In genomic region chr1:227006397-227006796, GRCh38 we compare ENCODE assay signal across 25 cellular contexts.
A peak's percentile ranks its signal among the peaks of the same experiment; 100 is the strongest.
DNase-seq lines count a peak whose midpoint lies in the region; ATAC-seq and TF ChIP-seq lines count a peak whose summit lies in the region.
"Had no signal": no experiment of that assay in that cellular context is flagged by ENCODE, and none has a peak within 500 bp of the region (broad histone marks: within the 10 kb centered on the region; RNA-seq: fewer than 3 reads in every experiment).

No MANE protein-coding gene starts in this region.

- no peaks in the 10 kb centered on the region for H3K27me3 Mint-ChIP-seq in WTC11 (ENCODE audit: low read depth)

- H3K4me3 Mint-ChIP-seq in WTC11: no peak overlapping the region
- H3K4me3 Mint-ChIP-seq: natural killer cell had no signal

- no peak for TF ChIP-seq CTCF in WTC11 (IDR thresholded peaks at IDR 0.05)

- H3K9me3 Mint-ChIP-seq in WTC11: no peaks in the 10 kb centered on the region
- H3K9me3 Mint-ChIP-seq: natural killer cell had no signal

- ATAC-seq in GM18858 (IDR thresholded peaks at IDR 0.05; ENCODE audit: unreplicated experiment) (peak; percentile 53), GM19455 (IDR thresholded peaks at IDR 0.05; ENCODE audit: unreplicated experiment) (peak; percentile 72), HG02870 (IDR thresholded peaks at IDR 0.05; ENCODE audit: unreplicated experiment) (peak; percentile 72), WTC11 (no peak), HG03280 (IDR thresholded peaks at IDR 0.05; ENCODE audit: unreplicated experiment) (no peak), HG03439 (IDR thresholded peaks at IDR 0.05; ENCODE audit: unreplicated experiment) (no peak)
- ATAC-seq: esophagus mucosa, foreskin keratinocyte, left ventricle myocardium superior, natural killer cell had no signal

- POLR2A ChIA-PET in WTC11 (lab: Charles Lee): interaction anchor here (0.6 kb wide), 1 partner anchor 89 kb away, joined by 3 read pairs; no protein-coding TSS in a partner anchor

- CTCF ChIA-PET in WTC11 (lab: Charles Lee): no interaction called here

- DNase-seq in WTC11 (ENCODE audit: low spot score): no peak
- DNase-seq in HK-2 (ENCODE audit: unreplicated experiment): no peak
- DNase-seq: activated CD4-positive, CD25-positive, alpha-beta regulatory T cell treated with anti-CD3 and anti-CD28 coated beads, Interleukin-2, amount 50 U/mL, for 72 hours; activated CD8-positive, alpha-beta memory T cell treated with anti-CD3 and anti-CD28 coated beads for 24 hours; activated naive CD4-positive, alpha-beta T cell treated with Interleukin-2 at 50 U/mL for 16 hours; activated T-cell treated with anti-CD3 and anti-CD28 coated beads, Interleukin-2, amount 50 U/mL, for 1 hour; C1 segment of cervical spinal cord; Caco-2; DND-41; foreskin keratinocyte; left ventricle myocardium superior; midbrain; natural killer cell; NCI-H1048; NCI-H187; NCI-H226; NCI-H748 treated with DMSO at 0.1 percent for 48 hours; stimulated activated CD4-positive, alpha-beta T cell treated with anti-CD3 and anti-CD28 coated beads, Interleukin-2, amount 100 ng/mL, for 48 hours; stimulated activated naive CD4-positive, alpha-beta T cell had no signal

- H3K36me3 Mint-ChIP-seq in WTC11: peaks cover 5% of the 10 kb centered on the region
- H3K36me3 Mint-ChIP-seq: natural killer cell had no signal

- H3K4me1 Mint-ChIP-seq in WTC11: no peaks in the 10 kb centered on the region
- H3K4me1 Mint-ChIP-seq: natural killer cell had no signal

- H3K27ac Mint-ChIP-seq in WTC11: peak overlapping the region; percentile 23; the same call in 1 of the 2 replicates
- H3K27ac Mint-ChIP-seq: natural killer cell had no signal

TF ChIP-seq in WTC11, 78 proteins besides CTCF, POLR2A, EP300 and RAD21 (continues in another document):
- TF ChIP-seq AR (CRISPR knock-in tag; IDR thresholded peaks at IDR 0.05) (no peak), GRHL2 (CRISPR knock-in tag; IDR thresholded peaks at IDR 0.05; ENCODE audit: insufficient replicate concordance, severe bottlenecking) (no peak), GABPB1 (CRISPR knock-in tag; IDR thresholded peaks at IDR 0.05) (no peak), RELA (CRISPR knock-in tag; IDR thresholded peaks at IDR 0.05; ENCODE audit: borderline replicate concordance) (no peak), PRDM15 (CRISPR knock-in tag; IDR thresholded peaks at IDR 0.05) (no peak), OVOL2 (CRISPR knock-in tag; IDR thresholded peaks at IDR 0.05; ENCODE audit: borderline replicate concordance) (no peak), ZNF232 (CRISPR knock-in tag; IDR thresholded peaks at IDR 0.05) (no peak), ZBTB43 (CRISPR knock-in tag; IDR thresholded peaks at IDR 0.05) (no peak), SMAD4 (CRISPR knock-in tag; IDR thresholded peaks at IDR 0.05) (no peak), IRF2 (CRISPR knock-in tag; IDR thresholded peaks at IDR 0.05; ENCODE audit: borderline replicate concordance, low read depth) (no peak)
- TF ChIP-seq, protein P1, sequence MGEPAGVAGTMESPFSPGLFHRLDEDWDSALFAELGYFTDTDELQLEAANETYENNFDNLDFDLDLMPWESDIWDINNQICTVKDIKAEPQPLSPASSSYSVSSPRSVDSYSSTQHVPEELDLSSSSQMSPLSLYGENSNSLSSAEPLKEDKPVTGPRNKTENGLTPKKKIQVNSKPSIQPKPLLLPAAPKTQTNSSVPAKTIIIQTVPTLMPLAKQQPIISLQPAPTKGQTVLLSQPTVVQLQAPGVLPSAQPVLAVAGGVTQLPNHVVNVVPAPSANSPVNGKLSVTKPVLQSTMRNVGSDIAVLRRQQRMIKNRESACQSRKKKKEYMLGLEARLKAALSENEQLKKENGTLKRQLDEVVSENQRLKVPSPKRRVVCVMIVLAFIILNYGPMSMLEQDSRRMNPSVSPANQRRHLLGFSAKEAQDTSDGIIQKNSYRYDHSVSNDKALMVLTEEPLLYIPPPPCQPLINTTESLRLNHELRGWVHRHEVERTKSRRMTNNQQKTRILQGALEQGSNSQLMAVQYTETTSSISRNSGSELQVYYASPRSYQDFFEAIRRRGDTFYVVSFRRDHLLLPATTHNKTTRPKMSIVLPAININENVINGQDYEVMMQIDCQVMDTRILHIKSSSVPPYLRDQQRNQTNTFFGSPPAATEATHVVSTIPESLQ (CRISPR knock-in tag; IDR thresholded peaks at IDR 0.05): no peak
- TF ChIP-seq, protein P2, sequence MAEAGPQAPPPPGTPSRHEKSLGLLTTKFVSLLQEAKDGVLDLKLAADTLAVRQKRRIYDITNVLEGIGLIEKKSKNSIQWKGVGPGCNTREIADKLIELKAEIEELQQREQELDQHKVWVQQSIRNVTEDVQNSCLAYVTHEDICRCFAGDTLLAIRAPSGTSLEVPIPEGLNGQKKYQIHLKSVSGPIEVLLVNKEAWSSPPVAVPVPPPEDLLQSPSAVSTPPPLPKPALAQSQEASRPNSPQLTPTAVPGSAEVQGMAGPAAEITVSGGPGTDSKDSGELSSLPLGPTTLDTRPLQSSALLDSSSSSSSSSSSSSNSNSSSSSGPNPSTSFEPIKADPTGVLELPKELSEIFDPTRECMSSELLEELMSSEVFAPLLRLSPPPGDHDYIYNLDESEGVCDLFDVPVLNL (CRISPR knock-in tag; IDR thresholded peaks at IDR 0.05; ENCODE audit: borderline replicate concordance, low read depth): no peak
- TF ChIP-seq, protein P3, sequence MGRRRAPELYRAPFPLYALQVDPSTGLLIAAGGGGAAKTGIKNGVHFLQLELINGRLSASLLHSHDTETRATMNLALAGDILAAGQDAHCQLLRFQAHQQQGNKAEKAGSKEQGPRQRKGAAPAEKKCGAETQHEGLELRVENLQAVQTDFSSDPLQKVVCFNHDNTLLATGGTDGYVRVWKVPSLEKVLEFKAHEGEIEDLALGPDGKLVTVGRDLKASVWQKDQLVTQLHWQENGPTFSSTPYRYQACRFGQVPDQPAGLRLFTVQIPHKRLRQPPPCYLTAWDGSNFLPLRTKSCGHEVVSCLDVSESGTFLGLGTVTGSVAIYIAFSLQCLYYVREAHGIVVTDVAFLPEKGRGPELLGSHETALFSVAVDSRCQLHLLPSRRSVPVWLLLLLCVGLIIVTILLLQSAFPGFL (CRISPR knock-in tag; IDR thresholded peaks at IDR 0.05; ENCODE audit: borderline replicate concordance): no peak

Comparison
In these comparisons a context has a peak if more than half of its experiments do, and no peak if none do; other contexts are left out.
1. ATAC-seq: peak in GM18858 (single experiment), GM19455 (single experiment) and HG02870 (single experiment); none in WTC11 (single experiment), HG03280 (single experiment) and HG03439 (single experiment).